In the genomic region with DNA sequence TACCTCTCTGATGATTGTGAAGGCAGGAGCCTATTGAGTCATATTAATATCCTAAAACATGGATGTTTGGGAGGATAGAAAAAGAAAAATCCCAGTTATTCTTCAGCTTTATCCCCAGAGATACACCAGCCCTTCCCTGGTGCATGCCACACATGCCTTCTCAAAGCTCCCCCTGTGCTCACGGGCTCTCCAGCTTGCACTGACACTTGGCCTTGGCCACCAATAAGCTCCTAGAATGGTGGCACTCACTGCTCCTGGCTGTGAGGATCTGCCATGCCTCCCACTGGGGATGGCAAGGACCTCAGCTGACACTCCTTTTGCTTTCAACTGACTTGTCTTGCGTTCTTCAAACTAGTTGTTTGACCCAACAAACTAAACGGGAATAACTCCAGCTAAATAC, we compare ENCODE assay signal across 21 cellular contexts.
"Had no signal": no experiment of that assay in that cellular context is flagged by ENCODE, and none has a peak within 500 bp of the region (broad histone marks: within the 10 kb centered on the region; RNA-seq: fewer than 3 reads in every experiment).

No MANE protein-coding gene starts in this region.

- H3K4me1 Mint-ChIP-seq: activated CD4-positive, alpha-beta memory T cell treated with anti-CD3 and anti-CD28 coated beads, Interleukin-2, amount 10 ng/mL, durations not matched to agents 7 days and 5 days; activated CD4-positive, alpha-beta T cell treated with anti-CD3 and anti-CD28 coated beads for 36 hours; activated naive CD4-positive, alpha-beta T cell treated with anti-CD3 and anti-CD28 coated beads, Interleukin-2, amount 10 ng/mL, durations not matched to agents 7 days and 5 days; activated naive CD8-positive, alpha-beta T cell treated with anti-CD3 and anti-CD28 coated beads for 36 hours had no signal

- H3K4me3 ChIP-seq: K562, SK-N-MC had no signal

- DNase-seq: activated CD4-positive, alpha-beta memory T cell treated with anti-CD3 and anti-CD28 coated beads, Interleukin-2, amount 10 ng/mL, durations not matched to agents 7 days and 5 days; activated CD4-positive, alpha-beta T cell treated with anti-CD3 and anti-CD28 coated beads for 36 hours; activated CD4-positive, alpha-beta T cell treated with anti-CD3 and anti-CD28 coated beads, Interleukin-2, amount 50 U/mL, for 1 hour; activated gamma-delta T cell treated with Interleukin-2 at 50 U/mL for 16 hours; activated naive CD4-positive, alpha-beta T cell treated with anti-CD3 and anti-CD28 coated beads, Interleukin-2, amount 10 ng/mL, durations not matched to agents 7 days and 5 days; activated naive CD8-positive, alpha-beta T cell treated with anti-CD3 and anti-CD28 coated beads for 36 hours; activated T-cell treated with anti-CD3 and anti-CD28 coated beads for 4 hours; activated T-cell treated with anti-CD3 and anti-CD28 coated beads, Interleukin-2, amount 50 U/mL, for 48 hours; Karpas-422; MM.1S; NCI-H1105; NCI-H1436; NCI-H187; NCI-H2081; NCI-H510A treated with DMSO at 0.1 percent for 48 hours; PC-3; T-helper 1 cell had no signal

- H3K4me3 Mint-ChIP-seq: activated CD4-positive, alpha-beta memory T cell treated with anti-CD3 and anti-CD28 coated beads, Interleukin-2, amount 10 ng/mL, durations not matched to agents 7 days and 5 days; activated CD4-positive, alpha-beta T cell treated with anti-CD3 and anti-CD28 coated beads for 36 hours; activated naive CD4-positive, alpha-beta T cell treated with anti-CD3 and anti-CD28 coated beads, Interleukin-2, amount 10 ng/mL, durations not matched to agents 7 days and 5 days; activated naive CD8-positive, alpha-beta T cell treated with anti-CD3 and anti-CD28 coated beads for 36 hours had no signal

- H3K9me3 Mint-ChIP-seq: activated CD4-positive, alpha-beta memory T cell treated with anti-CD3 and anti-CD28 coated beads, Interleukin-2, amount 10 ng/mL, durations not matched to agents 7 days and 5 days; activated naive CD4-positive, alpha-beta T cell treated with anti-CD3 and anti-CD28 coated beads, Interleukin-2, amount 10 ng/mL, durations not matched to agents 7 days and 5 days; activated naive CD8-positive, alpha-beta T cell treated with anti-CD3 and anti-CD28 coated beads for 36 hours; activated T-helper 2 cell treated with anti-CD3 and anti-CD28 coated beads, Interferon-gamma antibody, Interleukin-2, Interleukin-4, amounts not matched to agents 10 μg/mL and 5 μg/mL and 100 μg/mL, durations not matched to agents 14 hours and 24 hours and 36 hours had no signal

- ATAC-seq: activated CD4-positive, alpha-beta T cell treated with anti-CD3 and anti-CD28 coated beads for 36 hours; K562; PC-3 had no signal

- H3K27ac ChIP-seq: SK-N-MC, VCaP had no signal

- H3K36me3 Mint-ChIP-seq: activated naive CD4-positive, alpha-beta T cell treated with anti-CD3 and anti-CD28 coated beads, Interleukin-2, amount 10 ng/mL, durations not matched to agents 7 days and 5 days; activated naive CD8-positive, alpha-beta T cell treated with anti-CD3 and anti-CD28 coated beads for 36 hours had no signal

- H3K27ac Mint-ChIP-seq: activated CD4-positive, alpha-beta memory T cell treated with anti-CD3 and anti-CD28 coated beads, Interleukin-2, amount 10 ng/mL, durations not matched to agents 7 days and 5 days; activated CD4-positive, alpha-beta T cell treated with anti-CD3 and anti-CD28 coated beads for 36 hours; activated naive CD4-positive, alpha-beta T cell treated with anti-CD3 and anti-CD28 coated beads, Interleukin-2, amount 10 ng/mL, durations not matched to agents 7 days and 5 days; activated naive CD8-positive, alpha-beta T cell treated with anti-CD3 and anti-CD28 coated beads for 36 hours; activated T-helper 2 cell treated with anti-CD3 and anti-CD28 coated beads, Interferon-gamma antibody, Interleukin-2, Interleukin-4, amounts not matched to agents 10 μg/mL and 5 μg/mL and 100 μg/mL, durations not matched to agents 14 hours and 24 hours and 36 hours had no signal

- H3K27me3 Mint-ChIP-seq: activated CD4-positive, alpha-beta memory T cell treated with anti-CD3 and anti-CD28 coated beads, Interleukin-2, amount 10 ng/mL, durations not matched to agents 7 days and 5 days; activated CD4-positive, alpha-beta T cell treated with anti-CD3 and anti-CD28 coated beads for 36 hours; activated naive CD8-positive, alpha-beta T cell treated with anti-CD3 and anti-CD28 coated beads for 36 hours had no signal
